Comparison of ENCODE assay signal across 1 cellular context in the genomic region with DNA sequence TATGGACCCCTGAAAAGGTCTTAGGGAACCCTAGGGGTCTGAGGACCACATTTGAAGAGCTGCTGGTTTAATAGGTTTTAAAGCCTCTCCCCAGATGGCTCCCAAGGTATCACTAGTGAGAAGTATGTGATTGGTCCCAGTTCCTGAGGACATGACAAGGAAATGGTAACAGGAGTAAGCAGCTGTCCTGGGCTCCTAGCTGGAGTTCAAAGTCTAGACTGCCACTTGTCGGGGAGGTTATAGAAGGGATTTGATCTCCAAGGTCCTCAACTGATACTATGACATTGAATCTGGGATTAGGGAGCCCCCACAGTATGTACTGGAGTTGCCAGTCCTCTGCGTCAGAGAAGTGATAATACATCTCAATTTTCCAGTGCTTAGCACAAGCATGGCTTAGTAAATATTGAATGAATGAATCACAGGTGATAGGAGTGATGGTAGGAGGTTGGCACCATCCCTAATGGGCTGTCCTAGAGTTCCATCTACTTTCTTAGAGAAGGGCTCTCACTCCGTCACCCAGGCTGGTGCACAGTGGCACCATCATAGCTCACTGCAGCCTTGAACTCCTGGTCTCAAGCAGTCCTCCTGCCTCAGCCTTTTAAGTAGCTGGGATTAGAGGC.
A peak's percentile ranks its signal among the peaks of the same experiment; 100 is the strongest.
TF ChIP-seq lines count a peak whose summit lies in the region.

No MANE protein-coding gene starts in this region.

TF ChIP-seq in A549, 52 proteins besides CTCF, POLR2A, EP300 and RAD21:
- TF ChIP-seq, protein P1, sequence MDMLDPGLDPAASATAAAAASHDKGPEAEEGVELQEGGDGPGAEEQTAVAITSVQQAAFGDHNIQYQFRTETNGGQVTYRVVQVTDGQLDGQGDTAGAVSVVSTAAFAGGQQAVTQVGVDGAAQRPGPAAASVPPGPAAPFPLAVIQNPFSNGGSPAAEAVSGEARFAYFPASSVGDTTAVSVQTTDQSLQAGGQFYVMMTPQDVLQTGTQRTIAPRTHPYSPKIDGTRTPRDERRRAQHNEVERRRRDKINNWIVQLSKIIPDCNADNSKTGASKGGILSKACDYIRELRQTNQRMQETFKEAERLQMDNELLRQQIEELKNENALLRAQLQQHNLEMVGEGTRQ (IDR thresholded peaks at IDR 0.05), result no peak
- TF ChIP-seq MAX (IDR thresholded peaks at IDR 0.05) (0 out of 2 replicates have a peak, but pooled peaks have one; percentile 24), MAFK (IDR thresholded peaks at IDR 0.05; ENCODE audit: partially characterized antibody) (no peak), ESRRA (IDR thresholded peaks at IDR 0.05; ENCODE audit: borderline replicate concordance, low read length) (no peak; the same call in 1 of the 2 replicates), RNF2 (IDR thresholded peaks at IDR 0.05; ENCODE audit: borderline replicate concordance, low read depth) (no peak), ZNF302 (CRISPR knock-in tag; IDR thresholded peaks at IDR 0.05) (no peak), CBX8 (IDR thresholded peaks at IDR 0.05) (no peak), RARB (CRISPR knock-in tag; IDR thresholded peaks at IDR 0.05) (no peak), FOSL2 (IDR thresholded peaks at IDR 0.05) (no peak), FOSL2 (CRISPR knock-in tag; IDR thresholded peaks at IDR 0.05) (peak; percentile 60), ATOH8 (CRISPR knock-in tag; IDR thresholded peaks at IDR 0.05; ENCODE audit: low read depth) (no peak), BHLHE40 (IDR thresholded peaks at IDR 0.05; ENCODE audit: low read depth, low read length) (no peak), CHD4 (IDR thresholded peaks at IDR 0.05; ENCODE audit: borderline replicate concordance) (no peak), CEBPB (IDR thresholded peaks at IDR 0.05) (no peak)
